In genomic region chr1:102628008-102628736, GRCh38 we compare ENCODE assay signal across 10 cellular contexts.
DNase-seq lines count a peak whose midpoint lies in the region; ATAC-seq and TF ChIP-seq lines count a peak whose summit lies in the region.
"Had no signal": no experiment of that assay in that cellular context is flagged by ENCODE, and none has a peak within 500 bp of the region (broad histone marks: within the 10 kb centered on the region; RNA-seq: fewer than 3 reads in every experiment).

No MANE protein-coding gene starts in this region.

- H3K27ac Mint-ChIP-seq in activated CD8-positive, alpha-beta memory T cell treated with anti-CD3 and anti-CD28 coated beads, Interleukin-2, amount 10 ng/mL, durations not matched to agents 7 days and 5 days: no peak overlapping the region

- peaks cover 2% of the 10 kb centered on the region for H3K9me3 Mint-ChIP-seq in activated CD8-positive, alpha-beta memory T cell treated with anti-CD3 and anti-CD28 coated beads, Interleukin-2, amount 10 ng/mL, durations not matched to agents 7 days and 5 days (ENCODE audit: low read depth)

- H3K27ac ChIP-seq in dorsolateral prefrontal cortex: peak overlapping the region in 8 of 59 donors; percentile 13 to 63 (median 34)
- H3K27ac ChIP-seq: upper lobe of left lung had no signal

- no peaks in the 10 kb centered on the region for H3K36me3 Mint-ChIP-seq in activated CD8-positive, alpha-beta memory T cell treated with anti-CD3 and anti-CD28 coated beads, Interleukin-2, amount 10 ng/mL, durations not matched to agents 7 days and 5 days

- H3K4me1 Mint-ChIP-seq in activated CD8-positive, alpha-beta memory T cell treated with anti-CD3 and anti-CD28 coated beads, Interleukin-2, amount 10 ng/mL, durations not matched to agents 7 days and 5 days: no peaks in the 10 kb centered on the region

- TF ChIP-seq CTCF in dorsolateral prefrontal cortex (IDR thresholded peaks at IDR 0.05 in 54 of 56, conservative IDR thresholded peaks at IDR 0.05 in 2 of 56; ENCODE audit: low read depth in 1 of 56, partially characterized antibody in 56 of 56): peak in 8 of 56 donors; percentile 14 to 46 (median 22)

- DNase-seq in HPDE6-E6E7 (ENCODE audit: extremely low spot score) (peak; percentile 20), NCI-H748 treated with DMSO at 0.1 percent for 48 hours (lab: John Stamatoyannopoulos, UW) (peak; percentile 86), dorsolateral prefrontal cortex (peak in 4 of 10 donors; percentile 11 to 48 (median 41)), posterior cingulate gyrus (peak in 8 of 10 donors; percentile 8 to 82 (median 22))
- no peak for DNase-seq in activated CD8-positive, alpha-beta memory T cell treated with anti-CD3 and anti-CD28 coated beads, Interleukin-2, amount 10 ng/mL, durations not matched to agents 7 days and 5 days
- DNase-seq in activated CD4-positive, alpha-beta T cell treated with anti-CD3 and anti-CD28 coated beads, Interleukin-2, amount 50 U/mL, for 4 hours: no peak
- DNase-seq: Kasumi-1, upper lobe of left lung had no signal

- no peaks in the 10 kb centered on the region for H3K27me3 Mint-ChIP-seq in activated CD8-positive, alpha-beta memory T cell treated with anti-CD3 and anti-CD28 coated beads, Interleukin-2, amount 10 ng/mL, durations not matched to agents 7 days and 5 days

- no peaks in the 10 kb centered on the region for H3K27me3 ChIP-seq in dorsolateral prefrontal cortex
- H3K27me3 ChIP-seq: upper lobe of left lung had no signal

- CTCF ChIA-PET in activated CD8-positive, alpha-beta memory T cell treated with anti-CD3 and anti-CD28 coated beads, Interleukin-2, amount 10 ng/mL, durations not matched to agents 7 days and 5 days (lab: Charles Lee): no interaction called here

- H3K4me3 ChIP-seq in dorsolateral prefrontal cortex: peak overlapping the region in 56 of 59 donors; percentile 12 to 60 (median 40)

- intact Hi-C loops in dorsolateral prefrontal cortex (cut with DNase I) (no loop called here), posterior cingulate gyrus (cut with DNase I) (no loop called here)

- ATAC-seq in HG03159 (IDR thresholded peaks at IDR 0.05; ENCODE audit: unreplicated experiment): no peak
- no peak for ATAC-seq in activated CD8-positive, alpha-beta memory T cell treated with anti-CD3 and anti-CD28 coated beads, Interleukin-2, amount 10 ng/mL, durations not matched to agents 7 days and 5 days
- ATAC-seq in GM19455 (IDR thresholded peaks at IDR 0.05; ENCODE audit: unreplicated experiment): no peak

- H3K4me3 Mint-ChIP-seq in activated CD8-positive, alpha-beta memory T cell treated with anti-CD3 and anti-CD28 coated beads, Interleukin-2, amount 10 ng/mL, durations not matched to agents 7 days and 5 days: no peak overlapping the region

Comparison
In these comparisons a context has a peak if more than half of its experiments do, and no peak if none do; other contexts are left out.
1. DNase-seq: peak in HPDE6-E6E7 (single experiment), NCI-H748 treated with DMSO at 0.1 percent for 48 hours (single experiment) and posterior cingulate gyrus (8 of 10); none in activated CD8-positive, alpha-beta memory T cell treated with anti-CD3 and anti-CD28 coated beads, Interleukin-2, amount 10 ng/mL, durations not matched to agents 7 days and 5 days (single experiment) and activated CD4-positive, alpha-beta T cell treated with anti-CD3 and anti-CD28 coated beads, Interleukin-2, amount 50 U/mL, for 4 hours (0 of 2).